In the genomic region with DNA sequence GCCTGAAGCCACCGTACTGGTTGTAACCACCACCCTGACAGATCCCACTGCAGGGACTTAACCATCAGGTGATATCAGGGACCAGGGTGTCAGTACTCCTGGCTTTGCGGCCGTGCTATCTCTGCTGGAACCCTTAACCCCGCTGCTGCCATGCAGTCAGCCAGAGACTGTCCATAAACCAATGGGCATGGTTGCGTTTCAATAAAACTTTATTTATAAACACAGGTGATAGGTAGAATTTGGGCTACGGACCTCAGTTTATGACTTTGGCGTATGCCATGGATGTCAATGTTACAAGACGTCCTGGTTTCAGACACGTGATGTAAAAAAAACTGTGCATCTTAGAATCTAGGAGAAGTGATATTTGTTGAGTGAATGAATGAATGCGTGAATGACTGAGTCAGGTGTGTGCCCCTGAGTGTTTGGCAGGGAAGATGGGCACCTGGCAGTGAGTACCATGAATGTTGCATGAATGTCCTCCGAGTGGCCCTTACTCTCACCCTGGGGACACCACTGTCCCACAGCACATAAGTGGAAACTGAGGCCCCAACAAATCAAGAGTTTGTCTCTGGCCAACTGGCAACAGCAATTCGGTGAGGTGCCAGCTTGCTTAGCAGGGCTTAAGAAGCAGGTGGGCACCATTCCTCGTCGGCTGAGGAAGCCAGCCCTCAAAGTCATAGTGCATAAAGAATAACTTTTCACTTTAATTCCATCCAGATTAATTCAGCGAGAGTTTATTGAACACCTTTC, we compare ENCODE assay signal across 22 cellular contexts.
"Had no signal": no experiment of that assay in that cellular context is flagged by ENCODE, and none has a peak within 500 bp of the region (broad histone marks: within the 10 kb centered on the region; RNA-seq: fewer than 3 reads in every experiment).

No MANE protein-coding gene starts in this region.

- H3K27ac ChIP-seq: cardiac muscle cell, gastroesophageal sphincter, ovary, prostate gland, spleen, suprapubic skin, transverse colon, uterus had no signal

- H3K4me1 ChIP-seq: gastroesophageal sphincter, prostate gland, spleen, suprapubic skin, transverse colon, uterus had no signal

- DNase-seq: activated CD4-positive, alpha-beta memory T cell treated with anti-CD3 and anti-CD28 coated beads for 36 hours; activated CD4-positive, alpha-beta T cell treated with anti-CD3 and anti-CD28 coated beads for 48 hours; activated CD8-positive, alpha-beta memory T cell treated with anti-CD3 and anti-CD28 coated beads, Interleukin-2, amount 50 U/mL, for 48 hours; activated T-cell treated with anti-CD3 and anti-CD28 coated beads, Interleukin-2, amount 50 U/mL, for 24 hours; cortex of kidney; effector memory CD8-positive, alpha-beta T cell; hippocampal formation; left cardiac atrium; left ventricle myocardium superior; ovary; retina; spleen; stimulated activated naive CD4-positive, alpha-beta T cell; transverse colon; uterus had no signal

- H3K4me3 Mint-ChIP-seq: activated CD4-positive, alpha-beta memory T cell treated with anti-CD3 and anti-CD28 coated beads for 36 hours; activated T-cell treated with anti-CD3 and anti-CD28 coated beads, Interleukin-2, amount 50 U/mL, for 24 hours; effector memory CD8-positive, alpha-beta T cell had no signal

- H3K36me3 Mint-ChIP-seq: activated CD4-positive, alpha-beta memory T cell treated with anti-CD3 and anti-CD28 coated beads for 36 hours had no signal

- ATAC-seq: activated naive CD4-positive, alpha-beta T cell treated with anti-CD3 and anti-CD28 coated beads, Interleukin-2, amount 50 U/mL, for 72 hours; effector memory CD8-positive, alpha-beta T cell; gastroesophageal sphincter; left cardiac atrium; left ventricle myocardium superior had no signal

- H3K4me3 ChIP-seq: cardiac muscle cell, gastroesophageal sphincter, ovary, prostate gland, spleen, suprapubic skin, transverse colon, uterus had no signal

- H3K36me3 ChIP-seq: cardiac muscle cell, gastroesophageal sphincter, ovary, prostate gland, spleen, suprapubic skin, transverse colon, uterus had no signal

- FAIRE-seq: endothelial cell of umbilical vein, keratinocyte had no signal

- H3K9me3 ChIP-seq: gastroesophageal sphincter, ovary, prostate gland, suprapubic skin, transverse colon, uterus had no signal

- H3K27me3 ChIP-seq: cardiac muscle cell, gastroesophageal sphincter, ovary, transverse colon, uterus had no signal

- H3K27ac Mint-ChIP-seq: activated CD4-positive, alpha-beta memory T cell treated with anti-CD3 and anti-CD28 coated beads for 36 hours; activated naive CD4-positive, alpha-beta T cell treated with anti-CD3 and anti-CD28 coated beads, Interleukin-2, amount 50 U/mL, for 72 hours; activated T-cell treated with anti-CD3 and anti-CD28 coated beads, Interleukin-2, amount 50 U/mL, for 24 hours; effector memory CD8-positive, alpha-beta T cell had no signal
